In the genomic region with DNA sequence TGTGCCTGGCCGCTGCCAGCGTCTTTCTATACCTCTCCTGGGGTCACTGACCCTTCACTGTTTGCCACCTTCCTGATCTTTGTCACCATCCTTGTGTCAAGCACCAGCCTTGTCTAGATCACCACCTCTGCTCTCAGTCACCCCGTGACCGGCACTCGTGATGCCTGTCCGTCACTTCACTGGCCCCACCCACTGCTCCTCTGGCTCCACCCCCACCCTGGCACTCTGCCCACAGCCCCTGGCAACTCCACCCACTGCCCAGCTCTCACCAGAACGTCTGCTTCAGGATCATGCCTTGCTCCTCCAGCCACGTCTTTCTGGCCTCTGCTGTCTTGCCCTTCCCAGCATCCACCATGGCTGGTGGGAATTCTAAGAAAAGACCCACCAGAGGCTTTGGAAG, we compare ENCODE assay signal across 1 cellular context.
TF ChIP-seq lines count a peak whose summit lies in the region.

No MANE protein-coding gene starts in this region.

TF ChIP-seq in GM12878, 131 proteins besides CTCF, POLR2A, EP300 and RAD21:
- TF ChIP-seq SREBF1 (IDR thresholded peaks at IDR 0.05; ENCODE audit: low read length) (no peak), TBL1XR1 (IDR thresholded peaks at IDR 0.05; ENCODE audit: low read depth, low read length) (no peak), ZNF207 (IDR thresholded peaks at IDR 0.05; ENCODE audit: borderline replicate concordance) (no peak), HCFC1 (IDR thresholded peaks at IDR 0.05; ENCODE audit: low read length) (no peak), BACH1 (IDR thresholded peaks at IDR 0.05; ENCODE audit: borderline replicate concordance) (no peak), RAD51 (IDR thresholded peaks at IDR 0.05) (no peak), HDAC2 (IDR thresholded peaks at IDR 0.05) (no peak), KLF5 (IDR thresholded peaks at IDR 0.05; ENCODE audit: partially characterized antibody) (no peak)
- TF ChIP-seq, protein P1, sequence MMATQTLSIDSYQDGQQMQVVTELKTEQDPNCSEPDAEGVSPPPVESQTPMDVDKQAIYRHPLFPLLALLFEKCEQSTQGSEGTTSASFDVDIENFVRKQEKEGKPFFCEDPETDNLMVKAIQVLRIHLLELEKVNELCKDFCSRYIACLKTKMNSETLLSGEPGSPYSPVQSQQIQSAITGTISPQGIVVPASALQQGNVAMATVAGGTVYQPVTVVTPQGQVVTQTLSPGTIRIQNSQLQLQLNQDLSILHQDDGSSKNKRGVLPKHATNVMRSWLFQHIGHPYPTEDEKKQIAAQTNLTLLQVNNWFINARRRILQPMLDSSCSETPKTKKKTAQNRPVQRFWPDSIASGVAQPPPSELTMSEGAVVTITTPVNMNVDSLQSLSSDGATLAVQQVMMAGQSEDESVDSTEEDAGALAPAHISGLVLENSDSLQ (IDR thresholded peaks at IDR 0.05), result peak; percentile 83
- TF ChIP-seq, protein P2, sequence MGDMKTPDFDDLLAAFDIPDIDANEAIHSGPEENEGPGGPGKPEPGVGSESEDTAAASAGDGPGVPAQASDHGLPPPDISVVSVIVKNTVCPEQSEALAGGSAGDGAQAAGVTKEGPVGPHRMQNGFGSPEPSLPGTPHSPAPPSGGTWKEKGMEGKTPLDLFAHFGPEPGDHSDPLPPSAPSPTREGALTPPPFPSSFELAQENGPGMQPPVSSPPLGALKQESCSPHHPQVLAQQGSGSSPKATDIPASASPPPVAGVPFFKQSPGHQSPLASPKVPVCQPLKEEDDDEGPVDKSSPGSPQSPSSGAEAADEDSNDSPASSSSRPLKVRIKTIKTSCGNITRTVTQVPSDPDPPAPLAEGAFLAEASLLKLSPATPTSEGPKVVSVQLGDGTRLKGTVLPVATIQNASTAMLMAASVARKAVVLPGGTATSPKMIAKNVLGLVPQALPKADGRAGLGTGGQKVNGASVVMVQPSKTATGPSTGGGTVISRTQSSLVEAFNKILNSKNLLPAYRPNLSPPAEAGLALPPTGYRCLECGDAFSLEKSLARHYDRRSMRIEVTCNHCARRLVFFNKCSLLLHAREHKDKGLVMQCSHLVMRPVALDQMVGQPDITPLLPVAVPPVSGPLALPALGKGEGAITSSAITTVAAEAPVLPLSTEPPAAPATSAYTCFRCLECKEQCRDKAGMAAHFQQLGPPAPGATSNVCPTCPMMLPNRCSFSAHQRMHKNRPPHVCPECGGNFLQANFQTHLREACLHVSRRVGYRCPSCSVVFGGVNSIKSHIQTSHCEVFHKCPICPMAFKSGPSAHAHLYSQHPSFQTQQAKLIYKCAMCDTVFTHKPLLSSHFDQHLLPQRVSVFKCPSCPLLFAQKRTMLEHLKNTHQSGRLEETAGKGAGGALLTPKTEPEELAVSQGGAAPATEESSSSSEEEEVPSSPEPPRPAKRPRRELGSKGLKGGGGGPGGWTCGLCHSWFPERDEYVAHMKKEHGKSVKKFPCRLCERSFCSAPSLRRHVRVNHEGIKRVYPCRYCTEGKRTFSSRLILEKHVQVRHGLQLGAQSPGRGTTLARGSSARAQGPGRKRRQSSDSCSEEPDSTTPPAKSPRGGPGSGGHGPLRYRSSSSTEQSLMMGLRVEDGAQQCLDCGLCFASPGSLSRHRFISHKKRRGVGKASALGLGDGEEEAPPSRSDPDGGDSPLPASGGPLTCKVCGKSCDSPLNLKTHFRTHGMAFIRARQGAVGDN (IDR thresholded peaks at IDR 0.05), result no peak
- TF ChIP-seq, protein P3, sequence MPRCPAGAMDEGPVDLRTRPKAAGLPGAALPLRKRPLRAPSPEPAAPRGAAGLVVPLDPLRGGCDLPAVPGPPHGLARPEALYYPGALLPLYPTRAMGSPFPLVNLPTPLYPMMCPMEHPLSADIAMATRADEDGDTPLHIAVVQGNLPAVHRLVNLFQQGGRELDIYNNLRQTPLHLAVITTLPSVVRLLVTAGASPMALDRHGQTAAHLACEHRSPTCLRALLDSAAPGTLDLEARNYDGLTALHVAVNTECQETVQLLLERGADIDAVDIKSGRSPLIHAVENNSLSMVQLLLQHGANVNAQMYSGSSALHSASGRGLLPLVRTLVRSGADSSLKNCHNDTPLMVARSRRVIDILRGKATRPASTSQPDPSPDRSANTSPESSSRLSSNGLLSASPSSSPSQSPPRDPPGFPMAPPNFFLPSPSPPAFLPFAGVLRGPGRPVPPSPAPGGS (IDR thresholded peaks at IDR 0.05; ENCODE audit: borderline replicate concordance, insufficient read depth, low read depth, low read length, poor library complexity, severe bottlenecking), result no peak
- TF ChIP-seq, protein P4, sequence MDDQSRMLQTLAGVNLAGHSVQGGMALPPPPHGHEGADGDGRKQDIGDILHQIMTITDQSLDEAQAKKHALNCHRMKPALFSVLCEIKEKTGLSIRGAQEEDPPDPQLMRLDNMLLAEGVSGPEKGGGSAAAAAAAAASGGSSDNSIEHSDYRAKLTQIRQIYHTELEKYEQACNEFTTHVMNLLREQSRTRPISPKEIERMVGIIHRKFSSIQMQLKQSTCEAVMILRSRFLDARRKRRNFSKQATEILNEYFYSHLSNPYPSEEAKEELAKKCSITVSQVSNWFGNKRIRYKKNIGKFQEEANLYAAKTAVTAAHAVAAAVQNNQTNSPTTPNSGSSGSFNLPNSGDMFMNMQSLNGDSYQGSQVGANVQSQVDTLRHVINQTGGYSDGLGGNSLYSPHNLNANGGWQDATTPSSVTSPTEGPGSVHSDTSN (IDR thresholded peaks at IDR 0.05; ENCODE audit: insufficient replicate concordance, low read depth, low read length), result peak; percentile 51
- TF ChIP-seq, protein P5, sequence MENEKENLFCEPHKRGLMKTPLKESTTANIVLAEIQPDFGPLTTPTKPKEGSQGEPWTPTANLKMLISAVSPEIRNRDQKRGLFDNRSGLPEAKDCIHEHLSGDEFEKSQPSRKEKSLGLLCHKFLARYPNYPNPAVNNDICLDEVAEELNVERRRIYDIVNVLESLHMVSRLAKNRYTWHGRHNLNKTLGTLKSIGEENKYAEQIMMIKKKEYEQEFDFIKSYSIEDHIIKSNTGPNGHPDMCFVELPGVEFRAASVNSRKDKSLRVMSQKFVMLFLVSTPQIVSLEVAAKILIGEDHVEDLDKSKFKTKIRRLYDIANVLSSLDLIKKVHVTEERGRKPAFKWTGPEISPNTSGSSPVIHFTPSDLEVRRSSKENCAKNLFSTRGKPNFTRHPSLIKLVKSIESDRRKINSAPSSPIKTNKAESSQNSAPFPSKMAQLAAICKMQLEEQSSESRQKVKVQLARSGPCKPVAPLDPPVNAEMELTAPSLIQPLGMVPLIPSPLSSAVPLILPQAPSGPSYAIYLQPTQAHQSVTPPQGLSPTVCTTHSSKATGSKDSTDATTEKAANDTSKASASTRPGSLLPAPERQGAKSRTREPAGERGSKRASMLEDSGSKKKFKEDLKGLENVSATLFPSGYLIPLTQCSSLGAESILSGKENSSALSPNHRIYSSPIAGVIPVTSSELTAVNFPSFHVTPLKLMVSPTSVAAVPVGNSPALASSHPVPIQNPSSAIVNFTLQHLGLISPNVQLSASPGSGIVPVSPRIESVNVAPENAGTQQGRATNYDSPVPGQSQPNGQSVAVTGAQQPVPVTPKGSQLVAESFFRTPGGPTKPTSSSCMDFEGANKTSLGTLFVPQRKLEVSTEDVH (IDR thresholded peaks at IDR 0.05; ENCODE audit: low read depth, partially characterized antibody), result no peak
- TF ChIP-seq, protein P6, sequence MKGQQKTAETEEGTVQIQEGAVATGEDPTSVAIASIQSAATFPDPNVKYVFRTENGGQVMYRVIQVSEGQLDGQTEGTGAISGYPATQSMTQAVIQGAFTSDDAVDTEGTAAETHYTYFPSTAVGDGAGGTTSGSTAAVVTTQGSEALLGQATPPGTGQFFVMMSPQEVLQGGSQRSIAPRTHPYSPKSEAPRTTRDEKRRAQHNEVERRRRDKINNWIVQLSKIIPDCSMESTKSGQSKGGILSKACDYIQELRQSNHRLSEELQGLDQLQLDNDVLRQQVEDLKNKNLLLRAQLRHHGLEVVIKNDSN (IDR thresholded peaks at IDR 0.05; ENCODE audit: borderline replicate concordance, extremely low read length, insufficient read depth, low read depth, low read length), result no peak
